Comparison of ENCODE assay signal across 1 cellular context in the genomic region with DNA sequence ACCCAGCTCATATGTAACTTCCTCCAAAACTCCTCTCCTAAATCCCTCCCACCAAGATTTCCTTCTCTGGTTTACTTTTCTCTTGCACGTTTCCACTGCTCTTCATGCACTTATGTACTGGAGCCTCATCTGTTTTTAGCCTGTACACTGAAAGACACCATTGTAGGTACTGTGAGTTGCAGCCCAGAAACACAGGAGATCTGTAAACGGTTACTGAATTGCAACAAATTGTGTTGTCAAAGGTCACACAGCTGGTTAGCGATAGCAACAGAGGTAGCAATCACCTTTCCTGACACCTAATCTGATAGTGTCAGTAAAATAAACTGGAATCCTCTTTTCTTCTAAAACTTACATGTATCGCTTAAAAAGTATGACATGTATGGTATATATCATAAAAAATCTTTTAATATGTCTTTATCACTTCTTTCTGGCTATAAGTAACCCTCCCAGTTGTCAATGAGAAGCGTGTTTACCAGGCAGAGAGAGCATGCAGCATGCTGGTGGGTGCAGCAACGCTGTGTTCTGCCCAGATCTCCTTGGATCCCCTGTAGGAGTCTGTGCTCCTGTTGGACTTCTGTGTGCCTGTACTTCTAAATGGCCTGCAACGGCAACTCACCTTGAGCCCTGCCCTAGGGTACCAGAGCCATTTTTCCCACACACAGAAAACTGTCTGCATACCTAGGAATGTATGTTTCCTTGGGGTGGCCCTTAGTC.
A peak's percentile ranks its signal among the peaks of the same experiment; 100 is the strongest.
TF ChIP-seq lines count a peak whose summit lies in the region.

No MANE protein-coding gene starts in this region.

TF ChIP-seq in HepG2, 621 proteins besides CTCF, POLR2A, EP300 and RAD21 (continued from another document):
- TF ChIP-seq IKZF5 (CRISPR knock-in tag; IDR thresholded peaks at IDR 0.05) (0 out of 2 replicates have a peak, but pooled peaks have one; percentile 28), ZNF607 (CRISPR knock-in tag; IDR thresholded peaks at IDR 0.05; ENCODE audit: borderline replicate concordance) (no peak), NCOR1 (IDR thresholded peaks at IDR 0.05; ENCODE audit: borderline replicate concordance, low read length) (no peak), HOXA5 (CRISPR knock-in tag; IDR thresholded peaks at IDR 0.05) (no peak), MED1 (CRISPR knock-in tag; IDR thresholded peaks at IDR 0.05) (peak; percentile 61), FOXP1 (IDR thresholded peaks at IDR 0.05) (no peak), FOXP1 (CRISPR knock-in tag; IDR thresholded peaks at IDR 0.05) (peak; percentile 82), ATF2 (CRISPR knock-in tag; IDR thresholded peaks at IDR 0.05) (peak; percentile 34; the same call in 1 of the 2 replicates), SYNCRIP (IDR thresholded peaks at IDR 0.05; ENCODE audit: insufficient read depth, low read depth, low read length) (no peak), FOXJ3 (CRISPR knock-in tag; IDR thresholded peaks at IDR 0.05; ENCODE audit: borderline replicate concordance) (peak; percentile 72; the same call in 1 of the 2 replicates)
